26 cellular contexts compared by ENCODE assay signal in the genomic region with DNA sequence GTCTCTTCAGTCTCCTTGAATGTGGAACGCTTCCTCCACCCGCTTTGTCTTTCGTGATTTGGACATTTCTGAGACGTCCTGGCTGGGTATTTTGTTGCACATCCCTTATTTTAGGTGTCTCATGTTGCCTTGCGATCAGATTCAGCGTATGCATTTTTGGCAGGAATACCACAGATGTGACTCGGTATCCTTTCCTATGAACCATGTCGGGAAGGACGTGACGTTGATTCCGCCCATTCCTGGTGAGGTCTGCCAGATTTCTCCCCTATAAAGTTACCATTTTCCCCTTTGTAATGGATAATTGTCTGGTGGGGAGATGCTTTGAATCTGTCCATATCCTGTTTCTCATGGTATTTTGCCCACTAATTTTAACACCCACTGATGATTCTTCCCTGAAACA.
"Had no signal": no experiment of that assay in that cellular context is flagged by ENCODE, and none has a peak within 500 bp of the region (broad histone marks: within the 10 kb centered on the region; RNA-seq: fewer than 3 reads in every experiment).

No MANE protein-coding gene starts in this region.

- H3K9me3 Mint-ChIP-seq: effector memory CD8-positive, alpha-beta T cell; mesothelial cell of epicardium; naive B cell; natural killer cell treated with Interleukin-12 subunit alpha and Interleukin-12 subunit beta and Interleukin-15 and Interleukin-18, amount 100 ng/mL, for 72 hours; neural crest cell; stimulated activated naive B cell treated with anti-CD40 and anti-IgM and Interleukin-4, amounts not matched to agents 10 μg/mL and 1 μg/mL and 100 μg/mL, for 72 hours had no signal

- H3K36me3 Mint-ChIP-seq: mesothelial cell of epicardium; naive B cell; natural killer cell treated with Interleukin-12 subunit alpha and Interleukin-12 subunit beta and Interleukin-15 and Interleukin-18, amount 100 ng/mL, for 72 hours; stimulated activated naive B cell treated with anti-CD40 and anti-IgM and Interleukin-4, amounts not matched to agents 10 μg/mL and 1 μg/mL and 100 μg/mL, for 72 hours; type B pancreatic cell had no signal

- H3K4me1 Mint-ChIP-seq: neural crest cell had no signal

- ATAC-seq: effector memory CD8-positive, alpha-beta T cell; gastrocnemius medialis; left lobe of liver; mucosa of descending colon; natural killer cell treated with Interleukin-12 subunit alpha and Interleukin-12 subunit beta and Interleukin-15 and Interleukin-18, amount 100 ng/mL, for 72 hours; sciatic nerve; stimulated activated naive B cell treated with anti-CD40 and anti-IgM and Interleukin-4, amounts not matched to agents 10 μg/mL and 1 μg/mL and 100 μg/mL, for 72 hours had no signal

- H3K79me2 ChIP-seq: parathyroid adenoma had no signal

- H3K27ac Mint-ChIP-seq: effector memory CD8-positive, alpha-beta T cell; mesothelial cell of epicardium; naive B cell; natural killer cell treated with Interleukin-12 subunit alpha and Interleukin-12 subunit beta and Interleukin-15 and Interleukin-18, amount 100 ng/mL, for 72 hours; stimulated activated naive B cell treated with anti-CD40 and anti-IgM and Interleukin-4, amounts not matched to agents 10 μg/mL and 1 μg/mL and 100 μg/mL, for 72 hours; type B pancreatic cell had no signal

- H3K27me3 ChIP-seq: gastrocnemius medialis, neutrophil, right atrium auricular region had no signal

- H3K4me1 ChIP-seq: prostate gland, right atrium auricular region had no signal

- H3K36me3 ChIP-seq: gastrocnemius medialis, neutrophil, prostate gland, right atrium auricular region, stomach, tibial artery had no signal

- H2AFZ ChIP-seq: parathyroid adenoma had no signal

- DNase-seq: effector memory CD8-positive, alpha-beta T cell; erythroblast; foreskin fibroblast; gastrocnemius medialis; head of caudate nucleus; mesenchymal stem cell; mucosa of descending colon; naive B cell; stimulated activated CD4-positive, alpha-beta T cell treated with anti-CD3 and anti-CD28 coated beads, Interleukin-4, amount 100 ng/mL, for 4 hours; stimulated activated naive B cell treated with anti-CD40 and anti-IgM and Interleukin-4, amounts not matched to agents 10 μg/mL and 1 μg/mL and 100 μg/mL, for 72 hours; stomach; tibial artery had no signal

- FAIRE-seq: colon, endometrium, keratinocyte had no signal

- H3K9ac ChIP-seq: parathyroid adenoma had no signal

- H3K9me3 ChIP-seq: gastrocnemius medialis, mucosa of descending colon, neutrophil, prostate gland, right atrium auricular region, stomach, tibial artery had no signal

- H3K27ac ChIP-seq: gastrocnemius medialis, neutrophil, parathyroid adenoma, prostate gland, right atrium auricular region, stomach, tibial artery had no signal

- H3K4me3 ChIP-seq: lung, mucosa of descending colon, prostate gland, right atrium auricular region, stomach, tibial artery had no signal

- H3K4me3 Mint-ChIP-seq: effector memory CD8-positive, alpha-beta T cell; mesothelial cell of epicardium; naive B cell; natural killer cell treated with Interleukin-12 subunit alpha and Interleukin-12 subunit beta and Interleukin-15 and Interleukin-18, amount 100 ng/mL, for 72 hours; neural crest cell; stimulated activated naive B cell treated with anti-CD40 and anti-IgM and Interleukin-4, amounts not matched to agents 10 μg/mL and 1 μg/mL and 100 μg/mL, for 72 hours; type B pancreatic cell had no signal
